ENCODE assay signal across 1 cellular context in the genomic region with DNA sequence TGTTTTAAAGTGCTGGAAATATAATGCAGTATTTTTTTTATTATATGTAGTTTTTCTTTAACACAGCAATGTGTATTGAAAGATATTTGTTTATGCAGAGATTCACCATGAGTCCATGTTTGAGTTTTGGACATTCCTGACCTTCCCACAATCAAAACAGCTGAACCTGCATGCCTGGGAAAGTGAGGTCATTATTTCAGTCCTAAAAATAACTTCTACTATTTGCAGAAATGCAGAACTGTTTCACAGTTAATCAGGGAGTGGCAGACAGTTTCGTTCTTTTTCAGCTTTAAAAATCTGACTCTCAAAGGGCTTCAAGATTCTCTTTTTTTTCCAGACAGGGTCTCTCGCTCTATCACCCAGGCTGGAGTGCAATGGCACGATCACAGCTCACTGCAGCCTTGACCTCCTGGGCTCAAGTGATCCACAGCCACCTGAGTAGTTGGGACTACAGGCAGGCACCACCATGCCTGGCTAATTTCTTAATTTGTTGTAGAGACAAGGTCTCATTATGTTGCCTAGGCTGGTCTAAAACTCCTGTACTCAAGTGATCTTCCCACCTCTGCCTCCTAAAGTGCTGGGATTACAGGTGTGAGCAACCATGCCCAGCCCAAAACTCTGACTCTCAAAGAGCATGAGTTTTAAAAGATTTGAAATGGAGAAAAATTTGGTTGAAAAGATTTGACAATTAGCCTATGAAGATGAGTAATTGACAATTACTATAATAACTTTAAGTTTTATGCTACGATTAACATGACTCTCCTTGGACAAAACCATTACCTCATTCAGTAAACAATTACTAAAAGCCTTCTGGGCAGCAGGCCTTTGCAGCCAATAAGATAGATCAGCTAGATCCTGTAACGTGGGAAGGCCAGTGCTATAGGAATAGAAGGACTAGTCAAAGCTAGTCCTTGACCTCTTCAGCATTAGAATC.
TF ChIP-seq lines count a peak whose summit lies in the region.

No MANE protein-coding gene starts in this region.

TF ChIP-seq in K562, 482 proteins besides CTCF, POLR2A, EP300 and RAD21:
- TF ChIP-seq MEF2D (tag; conservative IDR thresholded peaks at IDR 0.05; ENCODE audit: low read depth) (peak; percentile 67; the same call in 1 of the 2 replicates), SMAD3 (CRISPR knock-in tag; conservative IDR thresholded peaks at IDR 0.05) (0 out of 2 replicates have a peak, but pooled peaks have one; percentile 48), ZNF347 (CRISPR knock-in tag; IDR thresholded peaks at IDR 0.05; ENCODE audit: low read depth) (no peak), MEF2A (IDR thresholded peaks at IDR 0.05; ENCODE audit: control insufficient read depth, low read depth, low read length) (peak; percentile 70; the same call in 1 of the 2 replicates), RBM17 (IDR thresholded peaks at IDR 0.05; ENCODE audit: borderline replicate concordance, low read depth, low read length) (no peak), POLR2B (IDR thresholded peaks at IDR 0.05; ENCODE audit: low read depth, partially characterized antibody) (peak; percentile 32), HEY1 (CRISPR knock-in tag; IDR thresholded peaks at IDR 0.05; ENCODE audit: borderline replicate concordance) (no peak), JUND (IDR thresholded peaks at IDR 0.05; ENCODE audit: borderline replicate concordance, low read depth, low read length) (peak; percentile 24; the same call in 1 of the 2 replicates), JUND (tag; IDR thresholded peaks at IDR 0.05; ENCODE audit: borderline replicate concordance, low read depth, low read length) (peak; percentile 11; the same call in 1 of the 3 replicates), JUN (IDR thresholded peaks at IDR 0.05; ENCODE audit: borderline replicate concordance, low read depth, low read length) (peak; percentile 34; the same call in 1 of the 2 replicates), JUN (CRISPR knock-in tag; IDR thresholded peaks at IDR 0.05; ENCODE audit: borderline replicate concordance) (no peak)
